ENCODE assay signal across 8 cellular contexts in genomic region chr6:41039060-41039998, GRCh38. TPM values are rescaled to one million over a fixed set of nuclear protein-coding genes. Genes with fewer than 3 reads are reported as not detected.
A peak's percentile ranks its signal among the peaks of the same experiment; 100 is the strongest.
DNase-seq lines count a peak whose midpoint lies in the region; ATAC-seq lines count a peak whose summit lies in the region.

TSS of gene UNC5CL (minus strand) at chr6:41039221. CDS start at chr6:41035074, 4,147 bp downstream.

- no peak for ATAC-seq in GM21390 (IDR thresholded peaks at IDR 0.05; ENCODE audit: unreplicated experiment)
- ATAC-seq in GM18517 (IDR thresholded peaks at IDR 0.05; ENCODE audit: unreplicated experiment): no peak

- H3K4me3 ChIP-seq in Jurkat, Clone E6-1 (ENCODE audit: low read length): no peak within 1 kb of the TSS

- DNase-seq in Daoy (ENCODE audit: low read depth): peak; percentile 39
- peak; percentile 32 for DNase-seq in Jurkat, Clone E6-1 (ENCODE audit: low read depth, low spot score)
- DNase-seq in T-helper 9 cell: peak; percentile 42
- peak; percentile 53 to 69 for DNase-seq in T47D (ENCODE audit: low read depth in 1 of 2, low spot score in 1 of 2)
- DNase-seq in kidney tubule cell (ENCODE audit: low spot score): peak; percentile 85
- DNase-seq in stimulated activated CD8-positive, alpha-beta memory T cell treated with anti-CD3 and anti-CD28 coated beads, Interleukin-4, amount 100 ng/mL, for 48 hours: peak; percentile 74

- in situ Hi-C loops in T47D (cut with HindIII; ENCODE audit: low pct_unique_long_range_greater_than_20kb, low sequenced_read_pairs): no loop called here

RNA-seq across cellular contexts. Expression of gene UNC5CL, which starts in this region (rescaled TPM):
- total RNA-seq in Daoy (2014; rRNA removed; shearing (Covaris generic)): 0.11 TPM in 1 of 2 replicates, not detected in the other
- 1.8 TPM for polyA plus RNA-seq in Jurkat, Clone E6-1 (2012; ENCODE audit: insufficient read depth, insufficient read length)

Comparison
In these comparisons a context has a peak if more than half of its experiments do, and no peak if none do; other contexts are left out.
1. Peak in DNase-seq in Daoy; RNA of the gene not detected or under 1 TPM.
2. DNase-seq: peak in every context shown above with its lines; median percentile 85 in kidney tubule cell; 74 in stimulated activated CD8-positive, alpha-beta memory T cell treated with anti-CD3 and anti-CD28 coated beads, Interleukin-4, amount 100 ng/mL, for 48 hours; 61 in T47D; 42 in T-helper 9 cell; 39 in Daoy; 32 in Jurkat, Clone E6-1.